Comparison of ENCODE assay signal across 31 cellular contexts in the genomic region with DNA sequence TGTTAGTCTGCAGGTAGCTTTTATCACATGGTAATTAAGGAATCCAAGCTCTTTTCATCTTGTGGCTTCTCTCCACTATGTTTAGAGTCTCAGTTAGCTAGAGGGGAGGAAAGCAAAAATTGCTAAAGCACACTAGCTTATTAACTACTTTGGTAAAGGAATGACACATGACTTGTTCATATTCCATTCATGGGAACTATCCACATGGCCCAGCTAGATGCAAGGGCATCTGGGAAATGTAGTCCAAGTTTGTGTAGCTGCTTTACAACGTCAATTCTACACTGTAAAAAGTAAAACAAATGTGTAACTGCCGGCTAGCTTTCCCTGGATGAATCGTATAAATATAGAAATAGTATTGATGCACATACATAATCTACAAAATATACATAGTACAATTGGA.
DNase-seq lines count a peak whose midpoint lies in the region; ATAC-seq and TF ChIP-seq lines count a peak whose summit lies in the region.
"Had no signal": no experiment of that assay in that cellular context is flagged by ENCODE, and none has a peak within 500 bp of the region (broad histone marks: within the 10 kb centered on the region; RNA-seq: fewer than 3 reads in every experiment).

No MANE protein-coding gene starts in this region.

- no peaks in the 10 kb centered on the region for H3F3A ChIP-seq in SK-N-SH (replicated peaks; ENCODE audit: insufficient read depth)

- H2AK5ac ChIP-seq in mesendoderm (ENCODE audit: low read length) = no peak overlapping the region

- H3K36me3 Mint-ChIP-seq in T-helper 2 cell treated with Interferon-gamma antibody and Interleukin-4, amounts not matched to agents 5 μg/mL and 100 μg/mL, for 36 hours (ENCODE audit: low read depth) = no peaks in the 10 kb centered on the region
- H3K36me3 Mint-ChIP-seq: stimulated activated memory B cell treated with anti-CD40 and anti-IgM and Interleukin-4, amounts not matched to agents 10 μg/mL and 1 μg/mL and 100 μg/mL, for 72 hours; type B pancreatic cell had no signal

- H3K18ac ChIP-seq in mesendoderm (ENCODE audit: low read length) = no peak overlapping the region

- H3K9ac ChIP-seq in SK-N-SH (no peak overlapping the region), mesendoderm (ENCODE audit: low read length) (no peak overlapping the region)
- H3K9ac ChIP-seq: parathyroid adenoma had no signal

- no peak overlapping the region for H3K27ac ChIP-seq in SK-N-SH (ENCODE audit: low read depth in 2 of 2, low read length in 1 of 2)
- no peak overlapping the region for H3K27ac ChIP-seq in mesendoderm (ENCODE audit: low read depth, low read length)
- no peak overlapping the region for H3K27ac ChIP-seq in tibial nerve
- H3K27ac ChIP-seq: heart left ventricle, parathyroid adenoma, SJSA1 had no signal

- no peaks in the 10 kb centered on the region for H3K79me1 ChIP-seq in mesendoderm (ENCODE audit: low read length)

- H3K4me3 ChIP-seq in SK-N-SH (ENCODE audit: low read depth in 2 of 2, low read length in 1 of 2) (no peak overlapping the region), epithelial cell of esophagus (ENCODE audit: low read length) (no peak overlapping the region), mesendoderm (ENCODE audit: low read length) (no peak overlapping the region), tibial nerve (no peak overlapping the region)
- H3K4me3 ChIP-seq: heart left ventricle, K562, SJSA1 had no signal

- H3K4me2 ChIP-seq in SK-N-SH (no peak overlapping the region), mesendoderm (ENCODE audit: low read length) (no peak overlapping the region)

- H4K20me1 ChIP-seq in SK-N-SH (ENCODE audit: insufficient read depth) = no peaks in the 10 kb centered on the region

- no peak overlapping the region for H2AFZ ChIP-seq in SK-N-SH (ENCODE audit: low read depth)
- H2AFZ ChIP-seq: parathyroid adenoma had no signal

- H3K27me3 ChIP-seq in SK-N-SH (ENCODE audit: insufficient read depth) = no peaks in the 10 kb centered on the region
- H3K27me3 ChIP-seq in mesendoderm (ENCODE audit: insufficient read depth, low read length, poor library complexity) = no peaks in the 10 kb centered on the region
- no peaks in the 10 kb centered on the region for H3K27me3 ChIP-seq in tibial nerve
- H3K27me3 ChIP-seq: heart left ventricle, SJSA1 had no signal

- WGBS in SK-N-SH (ENCODE audit: low lambda C conversion rate) = 32% methylated on average over 3 of the region's 3 CpGs
- WGBS in mesendoderm (ENCODE audit: extremely low coverage, insufficient coverage, low lambda C conversion rate) = no CpG with 5 or more reads among the region's 3 CpGs
- WGBS in tibial nerve, 2 donors = 60 to 74% methylated on average over 3 of the region's 3 CpGs

- TF ChIP-seq CTCF in SK-N-SH (IDR thresholded peaks at IDR 0.05) (no peak), epithelial cell of esophagus (IDR thresholded peaks at IDR 0.05; ENCODE audit: insufficient read depth, low read depth, low read length, missing control alignments) (no peak), tibial nerve (IDR thresholded peaks at IDR 0.05) (no peak)

- H3K4ac ChIP-seq in mesendoderm (ENCODE audit: low read depth, low read length) = no peak overlapping the region

- H3K27me3 Mint-ChIP-seq in T-helper 2 cell treated with Interferon-gamma antibody and Interleukin-4, amounts not matched to agents 5 μg/mL and 100 μg/mL, for 36 hours (ENCODE audit: low read depth) = no peaks in the 10 kb centered on the region
- H3K27me3 Mint-ChIP-seq: activated CD4-positive, alpha-beta memory T cell treated with anti-CD3 and anti-CD28 coated beads, Interleukin-2, amount 10 ng/mL, durations not matched to agents 7 days and 5 days; central memory CD8-positive, alpha-beta T cell; stimulated activated memory B cell treated with anti-CD40 and anti-IgM and Interleukin-4, amounts not matched to agents 10 μg/mL and 1 μg/mL and 100 μg/mL, for 72 hours; type B pancreatic cell had no signal

- ATAC-seq in SK-N-SH treated with all-trans-retinoic acid at 6 μM for 48 hours = no peak
- ATAC-seq: esophagus mucosa; heart left ventricle; K562; left cardiac atrium; stimulated activated memory B cell treated with anti-CD40 and anti-IgM and Interleukin-4, amounts not matched to agents 10 μg/mL and 1 μg/mL and 100 μg/mL, for 72 hours had no signal

- H3K79me2 ChIP-seq in SK-N-SH (ENCODE audit: insufficient read depth) (no peaks in the 10 kb centered on the region), mesendoderm (ENCODE audit: control insufficient read depth, insufficient read depth, low read length) (no peaks in the 10 kb centered on the region)
- H3K79me2 ChIP-seq: parathyroid adenoma had no signal

- CTCF ChIA-PET in SK-N-SH (lab: Yijun Ruan, JAX) = no interaction called here

- H3K9me3 ChIP-seq in SK-N-SH (no peaks in the 10 kb centered on the region), tibial nerve (no peaks in the 10 kb centered on the region)
- H3K9me3 ChIP-seq: SJSA1 had no signal

- no peak overlapping the region for H3K4me3 Mint-ChIP-seq in T-helper 2 cell treated with Interferon-gamma antibody and Interleukin-4, amounts not matched to agents 5 μg/mL and 100 μg/mL, for 36 hours
- H3K4me3 Mint-ChIP-seq: activated CD4-positive, alpha-beta memory T cell treated with anti-CD3 and anti-CD28 coated beads, Interleukin-2, amount 10 ng/mL, durations not matched to agents 7 days and 5 days; activated T-helper 1 cell treated with anti-CD3 and anti-CD28 coated beads, Interleukin-12 subunit alpha, Interleukin-12 subunit beta, Interleukin-2, Interleukin-4 antibody, amounts not matched to agents 30 ng/mL and 10 ng/mL and 1 ng/mL, durations not matched to agents 14 hours and 24 hours and 36 hours; central memory CD8-positive, alpha-beta T cell; endodermal cell; stimulated activated memory B cell treated with anti-CD40 and anti-IgM and Interleukin-4, amounts not matched to agents 10 μg/mL and 1 μg/mL and 100 μg/mL, for 72 hours; type B pancreatic cell had no signal

- no peak overlapping the region for H3K56ac ChIP-seq in mesendoderm (ENCODE audit: low read length)

- TF ChIP-seq RAD21 in SK-N-SH (IDR thresholded peaks at IDR 0.05; ENCODE audit: low read length) = no peak

- H3K9me2 ChIP-seq in SK-N-SH = no peaks in the 10 kb centered on the region

- H2BK15ac ChIP-seq in mesendoderm (replicated peaks; ENCODE audit: low read depth) = no peak overlapping the region

- no peak for TF ChIP-seq EP300 in SK-N-SH (IDR thresholded peaks at IDR 0.05; ENCODE audit: borderline replicate concordance in 1 of 2, low read depth in 1 of 2, low read length in 1 of 2)
- no peak for TF ChIP-seq EP300 in tibial nerve (IDR thresholded peaks at IDR 0.05)

- H3K4me1 Mint-ChIP-seq in T-helper 2 cell treated with Interferon-gamma antibody and Interleukin-4, amounts not matched to agents 5 μg/mL and 100 μg/mL, for 36 hours (ENCODE audit: low read depth) = no peaks in the 10 kb centered on the region
- H3K4me1 Mint-ChIP-seq: activated CD4-positive, alpha-beta memory T cell treated with anti-CD3 and anti-CD28 coated beads, Interleukin-2, amount 10 ng/mL, durations not matched to agents 7 days and 5 days; central memory CD8-positive, alpha-beta T cell; stimulated activated memory B cell treated with anti-CD40 and anti-IgM and Interleukin-4, amounts not matched to agents 10 μg/mL and 1 μg/mL and 100 μg/mL, for 72 hours had no signal

- no peak overlapping the region for H2BK5ac ChIP-seq in mesendoderm (ENCODE audit: low read length)

- H3K36me3 ChIP-seq in SK-N-SH (replicated peaks in 1 of 2; ENCODE audit: control insufficient read depth in 1 of 2, insufficient read depth in 2 of 2, low read length in 1 of 2) (no peaks in the 10 kb centered on the region), mesendoderm (ENCODE audit: control insufficient read depth, insufficient read depth, low read length) (no peaks in the 10 kb centered on the region), tibial nerve (no peaks in the 10 kb centered on the region)
- H3K36me3 ChIP-seq: heart left ventricle, SJSA1 had no signal

- H3K4me1 ChIP-seq in SK-N-SH (ENCODE audit: control insufficient read depth in 1 of 2, insufficient read depth in 2 of 2, low read depth in 1 of 2, low read length in 1 of 2) = no peaks in the 10 kb centered on the region
- H3K4me1 ChIP-seq in mesendoderm (ENCODE audit: control insufficient read depth, low read depth, low read length) = no peaks in the 10 kb centered on the region
- no peaks in the 10 kb centered on the region for H3K4me1 ChIP-seq in tibial nerve
- H3K4me1 ChIP-seq: heart left ventricle, parathyroid adenoma, SJSA1 had no signal

- no peak overlapping the region for H4K5ac ChIP-seq in mesendoderm (ENCODE audit: low read length)

- H4K8ac ChIP-seq in mesendoderm (ENCODE audit: low read depth, low read length) = no peak overlapping the region

- POLR2A ChIA-PET in SK-N-SH (lab: Yijun Ruan, JAX) = no interaction called here

- TF ChIP-seq POLR2A in tibial nerve (IDR thresholded peaks at IDR 0.05) = no peak

- H3K27ac Mint-ChIP-seq in T-helper 2 cell treated with Interferon-gamma antibody and Interleukin-4, amounts not matched to agents 5 μg/mL and 100 μg/mL, for 36 hours = no peak overlapping the region
- H3K27ac Mint-ChIP-seq: activated CD4-positive, alpha-beta memory T cell treated with anti-CD3 and anti-CD28 coated beads, Interleukin-2, amount 10 ng/mL, durations not matched to agents 7 days and 5 days; activated T-helper 1 cell treated with anti-CD3 and anti-CD28 coated beads, Interleukin-12 subunit alpha, Interleukin-12 subunit beta, Interleukin-2, Interleukin-4 antibody, amounts not matched to agents 30 ng/mL and 10 ng/mL and 1 ng/mL, durations not matched to agents 14 hours and 24 hours and 36 hours; endodermal cell; stimulated activated memory B cell treated with anti-CD40 and anti-IgM and Interleukin-4, amounts not matched to agents 10 μg/mL and 1 μg/mL and 100 μg/mL, for 72 hours; type B pancreatic cell had no signal

- H3K9me3 Mint-ChIP-seq in T-helper 2 cell treated with Interferon-gamma antibody and Interleukin-4, amounts not matched to agents 5 μg/mL and 100 μg/mL, for 36 hours = peaks cover 30% of the 10 kb centered on the region
- H3K9me3 Mint-ChIP-seq: activated CD4-positive, alpha-beta memory T cell treated with anti-CD3 and anti-CD28 coated beads, Interleukin-2, amount 10 ng/mL, durations not matched to agents 7 days and 5 days; activated T-helper 1 cell treated with anti-CD3 and anti-CD28 coated beads, Interleukin-12 subunit alpha, Interleukin-12 subunit beta, Interleukin-2, Interleukin-4 antibody, amounts not matched to agents 30 ng/mL and 10 ng/mL and 1 ng/mL, durations not matched to agents 14 hours and 24 hours and 36 hours; endodermal cell; type B pancreatic cell had no signal

- no peak for DNase-seq in SK-N-SH
- DNase-seq in NCI-H69 (lab: John Stamatoyannopoulos, UW) = peak; percentile 48
- peak; percentile 10 for DNase-seq in epithelial cell of esophagus (ENCODE audit: low read depth)
- DNase-seq in mesendoderm = peak; percentile 29
- no peak for DNase-seq in T-helper 2 cell treated with Interferon-gamma antibody and Interleukin-4, amounts not matched to agents 5 μg/mL and 100 μg/mL, for 36 hours (ENCODE audit: low spot score)
- DNase-seq in tibial nerve (ENCODE audit: low spot score in 2 of 2) = no peak
- no peak for DNase-seq in cerebellar nuclear complex (lab: John Stamatoyannopoulos, UW)
- DNase-seq: activated CD4-positive, alpha-beta memory T cell treated with anti-CD3 and anti-CD28 coated beads, Interleukin-2, amount 10 ng/mL, durations not matched to agents 7 days and 5 days; activated CD4-positive, alpha-beta T cell treated with anti-CD3 and anti-CD28 coated beads for 1 hour; activated CD8-positive, alpha-beta memory T cell treated with anti-CD3 and anti-CD28 coated beads, Interleukin-2, amount 50 U/mL, for 48 hours; activated naive CD4-positive, alpha-beta T cell treated with Interleukin-2 at 50 U/mL for 16 hours; dermis blood vessel endothelial cell; endodermal cell; foreskin melanocyte; GOT3; heart left ventricle; left cardiac atrium; NCI-H1092; NCI-H1694; NCI-H524 treated with DMSO at 0.1 percent for 48 hours; retina; RPMI8226 had no signal

- H2BK120ac ChIP-seq in mesendoderm (ENCODE audit: low read depth, low read length) = no peak overlapping the region

- no peak overlapping the region for H3K23ac ChIP-seq in mesendoderm (ENCODE audit: low read length)

Comparison
In these comparisons a context has a peak if more than half of its experiments do, and no peak if none do; other contexts are left out.
1. DNase-seq: peak in NCI-H69 (single experiment), epithelial cell of esophagus (single experiment) and mesendoderm (single experiment); none in SK-N-SH (single experiment), T-helper 2 cell treated with Interferon-gamma antibody and Interleukin-4, amounts not matched to agents 5 μg/mL and 100 μg/mL, for 36 hours (single experiment), tibial nerve (0 of 2) and cerebellar nuclear complex (0 of 2).